Comparison of ENCODE assay signal across 9 cellular contexts in genomic region chr5:35924950-35925722, GRCh38. TPM values are rescaled to one million over a fixed set of nuclear protein-coding genes. Genes with fewer than 3 reads are reported as not detected.
DNase-seq lines count a peak whose midpoint lies in the region; ATAC-seq lines count a peak whose summit lies in the region.
"Had no signal": no experiment of that assay in that cellular context is flagged by ENCODE, and none has a peak within 500 bp of the region (broad histone marks: within the 10 kb centered on the region; RNA-seq: fewer than 3 reads in every experiment).

No MANE protein-coding gene starts in this region.

- H3K4me3 ChIP-seq in naive thymus-derived CD4-positive, alpha-beta T cell (ENCODE audit: low read length): peak overlapping the region; percentile 55
- H3K4me3 ChIP-seq: skin epidermis had no signal

- no peak overlapping the region for H3K27ac ChIP-seq in naive thymus-derived CD4-positive, alpha-beta T cell (ENCODE audit: low read depth, low read length)

- H3K4me1 ChIP-seq in naive thymus-derived CD4-positive, alpha-beta T cell (ENCODE audit: control insufficient read depth in 2 of 2, insufficient read depth in 2 of 2, low read length in 2 of 2): peaks cover 10 to 14% of the 10 kb centered on the region in 2 donors

- H3K27ac Mint-ChIP-seq in naive thymus-derived CD4-positive, alpha-beta T cell: peak overlapping the region; percentile 57 to 89 (median 79)
- no peak overlapping the region for H3K27ac Mint-ChIP-seq in stimulated activated memory B cell treated with anti-CD40 and anti-IgM and Interleukin-4, amounts not matched to agents 10 μg/mL and 1 μg/mL and 100 μg/mL, for 72 hours

- peak overlapping the region; percentile 70 to 87 (median 80) for H3K4me3 Mint-ChIP-seq in naive thymus-derived CD4-positive, alpha-beta T cell
- H3K4me3 Mint-ChIP-seq in stimulated activated memory B cell treated with anti-CD40 and anti-IgM and Interleukin-4, amounts not matched to agents 10 μg/mL and 1 μg/mL and 100 μg/mL, for 72 hours: no peak overlapping the region

- intact Hi-C loops in naive thymus-derived CD4-positive, alpha-beta T cell (cut with micrococcal nuclease): loop anchor here (1.0 to 5.0 kb wide), 18 partner anchors 23 to 1438 kb away; partner anchors contain the start of genes SPEF2 (in 2 of the 2) and IL7R (in 1 of the 2)

- H3K36me3 ChIP-seq in naive thymus-derived CD4-positive, alpha-beta T cell (ENCODE audit: control insufficient read depth in 2 of 3, insufficient read depth in 3 of 3, low read length in 3 of 3): no peaks in the 10 kb centered on the region

- DNase-seq in NCI-H1417 (lab: John Stamatoyannopoulos, UW): peak in 2 of 3 experiments; percentile 62 to 77
- no peak for DNase-seq in NCI-H1417 treated with DMSO at 0.1 percent for 48 hours (lab: John Stamatoyannopoulos, UW)
- peak; percentile 90 to 91 for DNase-seq in NOMO-1 (lab: John Stamatoyannopoulos, UW; ENCODE audit: unreplicated experiment in 2 of 2)
- peak; percentile 89 for DNase-seq in activated CD8-positive, alpha-beta memory T cell treated with anti-CD3 and anti-CD28 coated beads, Interleukin-2, amount 50 U/mL, for 48 hours
- DNase-seq in epidermal melanocyte (ENCODE audit: insufficient read length, low spot score): peak; percentile 41
- peak; percentile 60 to 87 (median 80) for DNase-seq in naive thymus-derived CD4-positive, alpha-beta T cell

- peaks cover 0 to 3% (median 0%) of the 10 kb centered on the region in 11 donors for H3K9me3 Mint-ChIP-seq in naive thymus-derived CD4-positive, alpha-beta T cell
- no peaks in the 10 kb centered on the region for H3K9me3 Mint-ChIP-seq in stimulated activated memory B cell treated with anti-CD40 and anti-IgM and Interleukin-4, amounts not matched to agents 10 μg/mL and 1 μg/mL and 100 μg/mL, for 72 hours

- peaks cover 0 to 5% (median 0%) of the 10 kb centered on the region in 5 donors for H3K27me3 Mint-ChIP-seq in naive thymus-derived CD4-positive, alpha-beta T cell
- peaks cover 35% of the 10 kb centered on the region for H3K27me3 Mint-ChIP-seq in stimulated activated memory B cell treated with anti-CD40 and anti-IgM and Interleukin-4, amounts not matched to agents 10 μg/mL and 1 μg/mL and 100 μg/mL, for 72 hours

- H3K9me3 ChIP-seq in naive thymus-derived CD4-positive, alpha-beta T cell (ENCODE audit: control insufficient read depth in 2 of 3, low read length in 3 of 3): no peaks in the 10 kb centered on the region

- ATAC-seq in HG02870 (IDR thresholded peaks at IDR 0.05; ENCODE audit: unreplicated experiment): peak; percentile 83
- peak; percentile 93 for ATAC-seq in naive thymus-derived CD4-positive, alpha-beta T cell
- peak; percentile 49 for ATAC-seq in stimulated activated memory B cell treated with anti-CD40 and anti-IgM and Interleukin-4, amounts not matched to agents 10 μg/mL and 1 μg/mL and 100 μg/mL, for 72 hours

- POLR2A ChIA-PET in naive thymus-derived CD4-positive, alpha-beta T cell (lab: Charles Lee): interaction anchor here (0.6 to 4.0 kb wide), 15 partner anchors 43 to 274 kb away, joined by 3 to 16 read pairs (median 3); partner anchors contain the start of gene IL7R

- H3K4me1 Mint-ChIP-seq in naive thymus-derived CD4-positive, alpha-beta T cell: peaks cover 18 to 53% (median 38%) of the 10 kb centered on the region in 7 donors
- H3K4me1 Mint-ChIP-seq in stimulated activated memory B cell treated with anti-CD40 and anti-IgM and Interleukin-4, amounts not matched to agents 10 μg/mL and 1 μg/mL and 100 μg/mL, for 72 hours: peaks cover 8% of the 10 kb centered on the region

- CTCF ChIA-PET in naive thymus-derived CD4-positive, alpha-beta T cell (lab: Charles Lee): interaction anchor here (0.6 to 4.9 kb wide), 43 partner anchors 10 to 837 kb away, joined by 3 to 137 read pairs (median 5); partner anchors contain the start of genes IL7R and SPEF2

- H3K27me3 ChIP-seq in naive thymus-derived CD4-positive, alpha-beta T cell (ENCODE audit: control insufficient read depth in 2 of 2, insufficient read depth in 2 of 2, low read length in 2 of 2): no peaks in the 10 kb centered on the region

- peaks cover 0 to 3% (median 0%) of the 10 kb centered on the region in 5 donors for H3K36me3 Mint-ChIP-seq in naive thymus-derived CD4-positive, alpha-beta T cell
- no peaks in the 10 kb centered on the region for H3K36me3 Mint-ChIP-seq in stimulated activated memory B cell treated with anti-CD40 and anti-IgM and Interleukin-4, amounts not matched to agents 10 μg/mL and 1 μg/mL and 100 μg/mL, for 72 hours

RNA-seq across cellular contexts. Expression of gene CAPSL, which starts 13.3 kb away (rescaled TPM):
- total RNA-seq in naive thymus-derived CD4-positive, alpha-beta T cell: not detected
- not detected for polyA plus RNA-seq in naive thymus-derived CD4-positive, alpha-beta T cell
